Comparison of ENCODE assay signal across 1 cellular context in the genomic region with DNA sequence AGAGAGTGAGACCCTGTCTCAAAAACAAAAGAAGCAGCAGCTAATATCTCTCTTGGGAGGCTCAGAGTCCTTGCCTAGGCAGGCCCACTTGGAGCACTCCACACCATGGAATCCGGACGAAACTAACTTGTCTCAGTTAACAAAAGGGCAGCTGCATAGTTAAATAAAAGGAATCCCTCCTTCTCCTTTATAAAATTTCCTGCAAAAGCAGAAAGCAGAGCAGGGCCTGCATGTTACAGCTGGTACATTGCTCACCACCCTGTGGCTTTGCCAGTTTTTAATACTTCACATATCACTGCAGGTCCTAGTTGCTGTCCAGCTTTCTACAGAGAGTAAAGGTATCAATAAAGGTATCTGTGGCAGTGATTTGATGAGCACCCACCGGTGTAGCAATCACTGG.
TF ChIP-seq lines count a peak whose summit lies in the region.

No MANE protein-coding gene starts in this region.

TF ChIP-seq in WTC11, 78 proteins besides CTCF, POLR2A, EP300 and RAD21:
- no peak for TF ChIP-seq SMAD3 (CRISPR knock-in tag; IDR thresholded peaks at IDR 0.05; ENCODE audit: borderline replicate concordance)
- TF ChIP-seq, protein P1, sequence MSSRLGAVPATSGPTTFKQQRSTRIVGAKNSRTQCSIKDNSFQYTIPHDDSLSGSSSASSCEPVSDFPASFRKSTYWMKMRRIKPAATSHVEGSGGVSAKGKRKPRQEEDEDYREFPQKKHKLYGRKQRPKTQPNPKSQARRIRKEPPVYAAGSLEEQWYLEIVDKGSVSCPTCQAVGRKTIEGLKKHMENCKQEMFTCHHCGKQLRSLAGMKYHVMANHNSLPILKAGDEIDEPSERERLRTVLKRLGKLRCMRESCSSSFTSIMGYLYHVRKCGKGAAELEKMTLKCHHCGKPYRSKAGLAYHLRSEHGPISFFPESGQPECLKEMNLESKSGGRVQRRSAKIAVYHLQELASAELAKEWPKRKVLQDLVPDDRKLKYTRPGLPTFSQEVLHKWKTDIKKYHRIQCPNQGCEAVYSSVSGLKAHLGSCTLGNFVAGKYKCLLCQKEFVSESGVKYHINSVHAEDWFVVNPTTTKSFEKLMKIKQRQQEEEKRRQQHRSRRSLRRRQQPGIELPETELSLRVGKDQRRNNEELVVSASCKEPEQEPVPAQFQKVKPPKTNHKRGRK (CRISPR knock-in tag; IDR thresholded peaks at IDR 0.05; ENCODE audit: borderline replicate concordance): no peak
- no peak for TF ChIP-seq PRRX2 (CRISPR knock-in tag; IDR thresholded peaks at IDR 0.05)
- TF ChIP-seq, protein P2, sequence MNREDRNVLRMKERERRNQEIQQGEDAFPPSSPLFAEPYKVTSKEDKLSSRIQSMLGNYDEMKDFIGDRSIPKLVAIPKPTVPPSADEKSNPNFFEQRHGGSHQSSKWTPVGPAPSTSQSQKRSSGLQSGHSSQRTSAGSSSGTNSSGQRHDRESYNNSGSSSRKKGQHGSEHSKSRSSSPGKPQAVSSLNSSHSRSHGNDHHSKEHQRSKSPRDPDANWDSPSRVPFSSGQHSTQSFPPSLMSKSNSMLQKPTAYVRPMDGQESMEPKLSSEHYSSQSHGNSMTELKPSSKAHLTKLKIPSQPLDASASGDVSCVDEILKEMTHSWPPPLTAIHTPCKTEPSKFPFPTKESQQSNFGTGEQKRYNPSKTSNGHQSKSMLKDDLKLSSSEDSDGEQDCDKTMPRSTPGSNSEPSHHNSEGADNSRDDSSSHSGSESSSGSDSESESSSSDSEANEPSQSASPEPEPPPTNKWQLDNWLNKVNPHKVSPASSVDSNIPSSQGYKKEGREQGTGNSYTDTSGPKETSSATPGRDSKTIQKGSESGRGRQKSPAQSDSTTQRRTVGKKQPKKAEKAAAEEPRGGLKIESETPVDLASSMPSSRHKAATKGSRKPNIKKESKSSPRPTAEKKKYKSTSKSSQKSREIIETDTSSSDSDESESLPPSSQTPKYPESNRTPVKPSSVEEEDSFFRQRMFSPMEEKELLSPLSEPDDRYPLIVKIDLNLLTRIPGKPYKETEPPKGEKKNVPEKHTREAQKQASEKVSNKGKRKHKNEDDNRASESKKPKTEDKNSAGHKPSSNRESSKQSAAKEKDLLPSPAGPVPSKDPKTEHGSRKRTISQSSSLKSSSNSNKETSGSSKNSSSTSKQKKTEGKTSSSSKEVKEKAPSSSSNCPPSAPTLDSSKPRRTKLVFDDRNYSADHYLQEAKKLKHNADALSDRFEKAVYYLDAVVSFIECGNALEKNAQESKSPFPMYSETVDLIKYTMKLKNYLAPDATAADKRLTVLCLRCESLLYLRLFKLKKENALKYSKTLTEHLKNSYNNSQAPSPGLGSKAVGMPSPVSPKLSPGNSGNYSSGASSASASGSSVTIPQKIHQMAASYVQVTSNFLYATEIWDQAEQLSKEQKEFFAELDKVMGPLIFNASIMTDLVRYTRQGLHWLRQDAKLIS (CRISPR knock-in tag; IDR thresholded peaks at IDR 0.05; ENCODE audit: borderline replicate concordance): no peak
- TF ChIP-seq ZNF416 (CRISPR knock-in tag; IDR thresholded peaks at IDR 0.05): no peak
- TF ChIP-seq, protein P3, sequence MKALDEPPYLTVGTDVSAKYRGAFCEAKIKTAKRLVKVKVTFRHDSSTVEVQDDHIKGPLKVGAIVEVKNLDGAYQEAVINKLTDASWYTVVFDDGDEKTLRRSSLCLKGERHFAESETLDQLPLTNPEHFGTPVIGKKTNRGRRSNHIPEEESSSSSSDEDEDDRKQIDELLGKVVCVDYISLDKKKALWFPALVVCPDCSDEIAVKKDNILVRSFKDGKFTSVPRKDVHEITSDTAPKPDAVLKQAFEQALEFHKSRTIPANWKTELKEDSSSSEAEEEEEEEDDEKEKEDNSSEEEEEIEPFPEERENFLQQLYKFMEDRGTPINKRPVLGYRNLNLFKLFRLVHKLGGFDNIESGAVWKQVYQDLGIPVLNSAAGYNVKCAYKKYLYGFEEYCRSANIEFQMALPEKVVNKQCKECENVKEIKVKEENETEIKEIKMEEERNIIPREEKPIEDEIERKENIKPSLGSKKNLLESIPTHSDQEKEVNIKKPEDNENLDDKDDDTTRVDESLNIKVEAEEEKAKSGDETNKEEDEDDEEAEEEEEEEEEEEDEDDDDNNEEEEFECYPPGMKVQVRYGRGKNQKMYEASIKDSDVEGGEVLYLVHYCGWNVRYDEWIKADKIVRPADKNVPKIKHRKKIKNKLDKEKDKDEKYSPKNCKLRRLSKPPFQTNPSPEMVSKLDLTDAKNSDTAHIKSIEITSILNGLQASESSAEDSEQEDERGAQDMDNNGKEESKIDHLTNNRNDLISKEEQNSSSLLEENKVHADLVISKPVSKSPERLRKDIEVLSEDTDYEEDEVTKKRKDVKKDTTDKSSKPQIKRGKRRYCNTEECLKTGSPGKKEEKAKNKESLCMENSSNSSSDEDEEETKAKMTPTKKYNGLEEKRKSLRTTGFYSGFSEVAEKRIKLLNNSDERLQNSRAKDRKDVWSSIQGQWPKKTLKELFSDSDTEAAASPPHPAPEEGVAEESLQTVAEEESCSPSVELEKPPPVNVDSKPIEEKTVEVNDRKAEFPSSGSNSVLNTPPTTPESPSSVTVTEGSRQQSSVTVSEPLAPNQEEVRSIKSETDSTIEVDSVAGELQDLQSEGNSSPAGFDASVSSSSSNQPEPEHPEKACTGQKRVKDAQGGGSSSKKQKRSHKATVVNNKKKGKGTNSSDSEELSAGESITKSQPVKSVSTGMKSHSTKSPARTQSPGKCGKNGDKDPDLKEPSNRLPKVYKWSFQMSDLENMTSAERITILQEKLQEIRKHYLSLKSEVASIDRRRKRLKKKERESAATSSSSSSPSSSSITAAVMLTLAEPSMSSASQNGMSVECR (CRISPR knock-in tag; IDR thresholded peaks at IDR 0.05; ENCODE audit: borderline replicate concordance): no peak
- no peak for TF ChIP-seq NR2C2 (CRISPR knock-in tag; IDR thresholded peaks at IDR 0.05)
- TF ChIP-seq, protein P4, sequence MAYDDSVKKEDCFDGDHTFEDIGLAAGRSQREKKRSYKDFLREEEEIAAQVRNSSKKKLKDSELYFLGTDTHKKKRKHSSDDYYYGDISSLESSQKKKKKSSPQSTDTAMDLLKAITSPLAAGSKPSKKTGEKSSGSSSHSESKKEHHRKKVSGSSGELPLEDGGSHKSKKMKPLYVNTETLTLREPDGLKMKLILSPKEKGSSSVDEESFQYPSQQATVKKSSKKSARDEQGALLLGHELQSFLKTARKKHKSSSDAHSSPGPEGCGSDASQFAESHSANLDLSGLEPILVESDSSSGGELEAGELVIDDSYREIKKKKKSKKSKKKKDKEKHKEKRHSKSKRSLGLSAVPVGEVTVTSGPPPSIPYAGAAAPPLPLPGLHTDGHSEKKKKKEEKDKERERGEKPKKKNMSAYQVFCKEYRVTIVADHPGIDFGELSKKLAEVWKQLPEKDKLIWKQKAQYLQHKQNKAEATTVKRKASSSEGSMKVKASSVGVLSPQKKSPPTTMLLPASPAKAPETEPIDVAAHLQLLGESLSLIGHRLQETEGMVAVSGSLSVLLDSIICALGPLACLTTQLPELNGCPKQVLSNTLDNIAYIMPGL (CRISPR knock-in tag; IDR thresholded peaks at IDR 0.05): no peak
